21 cellular contexts compared by ENCODE assay signal in genomic region chr16:49094471-49094870, GRCh38.
"Had no signal": no experiment of that assay in that cellular context is flagged by ENCODE, and none has a peak within 500 bp of the region (broad histone marks: within the 10 kb centered on the region; RNA-seq: fewer than 3 reads in every experiment).

No MANE protein-coding gene starts in this region.

- DNase-seq: activated CD4-positive, alpha-beta T cell treated with anti-CD3 and anti-CD28 coated beads for 1 hour; activated CD8-positive, alpha-beta memory T cell treated with anti-CD3 and anti-CD28 coated beads for 24 hours; activated CD8-positive, alpha-beta memory T cell treated with anti-CD3 and anti-CD28 coated beads, Interleukin-2, amount 50 U/mL, for 4 hours; activated naive CD4-positive, alpha-beta T cell; activated T-cell treated with anti-CD3 and anti-CD28 coated beads, Interleukin-2, amount 50 U/mL, for 4 hours; adrenal gland; heart right ventricle; kidney; lower lobe of right lung; naive thymus-derived CD8-positive, alpha-beta T cell; spleen; stimulated activated CD4-positive, alpha-beta T cell treated with anti-CD3 and anti-CD28 coated beads, Interleukin-4, amount 100 ng/mL, for 1 hour; stimulated activated naive CD8-positive, alpha-beta T cell treated with anti-CD3 and anti-CD28 coated beads, Interleukin-15, Interleukin-2, amounts not matched to agents 100 U/mL and 50 U/mL, for 24 hours; T-helper 9 cell; transverse colon had no signal

- ATAC-seq: activated T-cell treated with anti-CD3 and anti-CD28 coated beads, Interleukin-2, amount 50 U/mL, for 4 hours; heart right ventricle; left lobe of liver; lower lobe of right lung; naive thymus-derived CD8-positive, alpha-beta T cell; stimulated activated naive CD8-positive, alpha-beta T cell treated with anti-CD3 and anti-CD28 coated beads, Interleukin-15, Interleukin-2, amounts not matched to agents 100 U/mL and 50 U/mL, for 24 hours had no signal

- H3K27ac ChIP-seq: adrenal gland, coronary artery, epithelial cell of prostate, heart right ventricle, lower lobe of right lung, prostate gland, right atrium auricular region, spleen, suprapubic skin, transverse colon had no signal

- H3K27me3 ChIP-seq: adrenal gland, heart right ventricle, right atrium auricular region, spleen, suprapubic skin, transverse colon had no signal
